Comparison of ENCODE assay signal across 1 cellular context in genomic region chr19:4456843-4457653, GRCh38.
TF ChIP-seq lines count a peak whose summit lies in the region.

No MANE protein-coding gene starts in this region.

TF ChIP-seq in K562, 482 proteins besides CTCF, POLR2A, EP300 and RAD21 (continued from another document and continues in another):
- TF ChIP-seq, protein P1, sequence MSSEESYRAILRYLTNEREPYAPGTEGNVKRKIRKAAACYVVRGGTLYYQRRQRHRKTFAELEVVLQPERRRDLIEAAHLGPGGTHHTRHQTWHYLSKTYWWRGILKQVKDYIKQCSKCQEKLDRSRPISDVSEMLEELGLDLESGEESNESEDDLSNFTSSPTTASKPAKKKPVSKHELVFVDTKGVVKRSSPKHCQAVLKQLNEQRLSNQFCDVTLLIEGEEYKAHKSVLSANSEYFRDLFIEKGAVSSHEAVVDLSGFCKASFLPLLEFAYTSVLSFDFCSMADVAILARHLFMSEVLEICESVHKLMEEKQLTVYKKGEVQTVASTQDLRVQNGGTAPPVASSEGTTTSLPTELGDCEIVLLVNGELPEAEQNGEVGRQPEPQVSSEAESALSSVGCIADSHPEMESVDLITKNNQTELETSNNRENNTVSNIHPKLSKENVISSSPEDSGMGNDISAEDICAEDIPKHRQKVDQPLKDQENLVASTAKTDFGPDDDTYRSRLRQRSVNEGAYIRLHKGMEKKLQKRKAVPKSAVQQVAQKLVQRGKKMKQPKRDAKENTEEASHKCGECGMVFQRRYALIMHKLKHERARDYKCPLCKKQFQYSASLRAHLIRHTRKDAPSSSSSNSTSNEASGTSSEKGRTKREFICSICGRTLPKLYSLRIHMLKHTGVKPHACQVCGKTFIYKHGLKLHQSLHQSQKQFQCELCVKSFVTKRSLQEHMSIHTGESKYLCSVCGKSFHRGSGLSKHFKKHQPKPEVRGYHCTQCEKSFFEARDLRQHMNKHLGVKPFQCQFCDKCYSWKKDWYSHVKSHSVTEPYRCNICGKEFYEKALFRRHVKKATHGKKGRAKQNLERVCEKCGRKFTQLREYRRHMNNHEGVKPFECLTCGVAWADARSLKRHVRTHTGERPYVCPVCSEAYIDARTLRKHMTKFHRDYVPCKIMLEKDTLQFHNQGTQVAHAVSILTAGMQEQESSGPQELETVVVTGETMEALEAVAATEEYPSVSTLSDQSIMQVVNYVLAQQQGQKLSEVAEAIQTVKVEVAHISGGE (CRISPR knock-in tag; IDR thresholded peaks at IDR 0.05) = no peak
- TF ChIP-seq UBTF (IDR thresholded peaks at IDR 0.05; ENCODE audit: borderline replicate concordance in 1 of 2, low read depth in 2 of 2, low read length in 2 of 2) (no peak), HES1 (IDR thresholded peaks at IDR 0.05; ENCODE audit: low read depth) (no peak), EHMT2 (IDR thresholded peaks at IDR 0.05) (no peak), ETV5 (CRISPR knock-in tag; IDR thresholded peaks at IDR 0.05; ENCODE audit: low read depth) (no peak), HDAC2 (IDR thresholded peaks at IDR 0.05) (no peak), ELF4 (CRISPR knock-in tag; IDR thresholded peaks at IDR 0.05) (0 out of 2 replicates have a peak, but pooled peaks have one; percentile 11), HDAC6 (IDR thresholded peaks at IDR 0.05; ENCODE audit: low read depth, low read length) (no peak), ELF2 (CRISPR knock-in tag; IDR thresholded peaks at IDR 0.05) (no peak), ZNF217 (CRISPR knock-in tag; IDR thresholded peaks at IDR 0.05) (no peak), MEF2A (IDR thresholded peaks at IDR 0.05; ENCODE audit: control insufficient read depth, low read depth, low read length) (no peak), RBFOX2 (IDR thresholded peaks at IDR 0.05; ENCODE audit: low read depth, low read length) (peak; percentile 52; the same call in 1 of the 2 replicates), NKRF (IDR thresholded peaks at IDR 0.05; ENCODE audit: borderline replicate concordance) (peak; percentile 64; the same call in 1 of the 2 replicates), TCF15 (CRISPR knock-in tag; IDR thresholded peaks at IDR 0.05) (no peak), EP400 (IDR thresholded peaks at IDR 0.05) (peak; percentile 14; the same call in 1 of the 2 replicates), FOXP4 (CRISPR knock-in tag; IDR thresholded peaks at IDR 0.05; ENCODE audit: borderline replicate concordance) (no peak), CXXC5 (CRISPR knock-in tag; IDR thresholded peaks at IDR 0.05) (no peak), ETS2 (tag; IDR thresholded peaks at IDR 0.05; ENCODE audit: borderline replicate concordance, poor library complexity, severe bottlenecking) (no peak), ZFPM2 (CRISPR knock-in tag; IDR thresholded peaks at IDR 0.05) (no peak), ZEB2 (IDR thresholded peaks at IDR 0.05) (no peak), ZNF174 (CRISPR knock-in tag; IDR thresholded peaks at IDR 0.05) (no peak), FOXO4 (CRISPR knock-in tag; IDR thresholded peaks at IDR 0.05) (no peak), EGR1 (conservative IDR thresholded peaks at IDR 0.05) (peak; percentile 69), IRF2 (CRISPR knock-in tag; IDR thresholded peaks at IDR 0.05) (no peak), MAX (CRISPR knock-in tag; IDR thresholded peaks at IDR 0.05) (peak; percentile 17; the same call in 1 of the 2 replicates), GABPB1 (CRISPR knock-in tag; IDR thresholded peaks at IDR 0.05) (no peak), PHB (CRISPR knock-in tag; IDR thresholded peaks at IDR 0.05) (no peak), HMGXB4 (CRISPR knock-in tag; IDR thresholded peaks at IDR 0.05) (no peak), HDAC1 (IDR thresholded peaks at IDR 0.05) (peak in 1 of 2 experiments; percentile 51; a peak in 2 of 4 replicates), ZNF3 (CRISPR knock-in tag; IDR thresholded peaks at IDR 0.05) (no peak)
- TF ChIP-seq, protein P2, sequence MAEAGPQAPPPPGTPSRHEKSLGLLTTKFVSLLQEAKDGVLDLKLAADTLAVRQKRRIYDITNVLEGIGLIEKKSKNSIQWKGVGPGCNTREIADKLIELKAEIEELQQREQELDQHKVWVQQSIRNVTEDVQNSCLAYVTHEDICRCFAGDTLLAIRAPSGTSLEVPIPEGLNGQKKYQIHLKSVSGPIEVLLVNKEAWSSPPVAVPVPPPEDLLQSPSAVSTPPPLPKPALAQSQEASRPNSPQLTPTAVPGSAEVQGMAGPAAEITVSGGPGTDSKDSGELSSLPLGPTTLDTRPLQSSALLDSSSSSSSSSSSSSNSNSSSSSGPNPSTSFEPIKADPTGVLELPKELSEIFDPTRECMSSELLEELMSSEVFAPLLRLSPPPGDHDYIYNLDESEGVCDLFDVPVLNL (CRISPR knock-in tag; IDR thresholded peaks at IDR 0.05; ENCODE audit: low read depth) = no peak
- TF ChIP-seq, protein P3, sequence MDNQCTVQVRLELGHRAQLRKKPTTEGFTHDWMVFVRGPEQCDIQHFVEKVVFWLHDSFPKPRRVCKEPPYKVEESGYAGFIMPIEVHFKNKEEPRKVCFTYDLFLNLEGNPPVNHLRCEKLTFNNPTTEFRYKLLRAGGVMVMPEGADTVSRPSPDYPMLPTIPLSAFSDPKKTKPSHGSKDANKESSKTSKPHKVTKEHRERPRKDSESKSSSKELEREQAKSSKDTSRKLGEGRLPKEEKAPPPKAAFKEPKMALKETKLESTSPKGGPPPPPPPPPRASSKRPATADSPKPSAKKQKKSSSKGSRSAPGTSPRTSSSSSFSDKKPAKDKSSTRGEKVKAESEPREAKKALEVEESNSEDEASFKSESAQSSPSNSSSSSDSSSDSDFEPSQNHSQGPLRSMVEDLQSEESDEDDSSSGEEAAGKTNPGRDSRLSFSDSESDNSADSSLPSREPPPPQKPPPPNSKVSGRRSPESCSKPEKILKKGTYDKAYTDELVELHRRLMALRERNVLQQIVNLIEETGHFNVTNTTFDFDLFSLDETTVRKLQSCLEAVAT (IDR thresholded peaks at IDR 0.05) = no peak
- TF ChIP-seq, protein P4, sequence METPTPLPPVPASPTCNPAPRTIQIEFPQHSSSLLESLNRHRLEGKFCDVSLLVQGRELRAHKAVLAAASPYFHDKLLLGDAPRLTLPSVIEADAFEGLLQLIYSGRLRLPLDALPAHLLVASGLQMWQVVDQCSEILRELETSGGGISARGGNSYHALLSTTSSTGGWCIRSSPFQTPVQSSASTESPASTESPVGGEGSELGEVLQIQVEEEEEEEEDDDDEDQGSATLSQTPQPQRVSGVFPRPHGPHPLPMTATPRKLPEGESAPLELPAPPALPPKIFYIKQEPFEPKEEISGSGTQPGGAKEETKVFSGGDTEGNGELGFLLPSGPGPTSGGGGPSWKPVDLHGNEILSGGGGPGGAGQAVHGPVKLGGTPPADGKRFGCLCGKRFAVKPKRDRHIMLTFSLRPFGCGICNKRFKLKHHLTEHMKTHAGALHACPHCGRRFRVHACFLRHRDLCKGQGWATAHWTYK (CRISPR knock-in tag; IDR thresholded peaks at IDR 0.05) = no peak
- TF ChIP-seq, protein P5, sequence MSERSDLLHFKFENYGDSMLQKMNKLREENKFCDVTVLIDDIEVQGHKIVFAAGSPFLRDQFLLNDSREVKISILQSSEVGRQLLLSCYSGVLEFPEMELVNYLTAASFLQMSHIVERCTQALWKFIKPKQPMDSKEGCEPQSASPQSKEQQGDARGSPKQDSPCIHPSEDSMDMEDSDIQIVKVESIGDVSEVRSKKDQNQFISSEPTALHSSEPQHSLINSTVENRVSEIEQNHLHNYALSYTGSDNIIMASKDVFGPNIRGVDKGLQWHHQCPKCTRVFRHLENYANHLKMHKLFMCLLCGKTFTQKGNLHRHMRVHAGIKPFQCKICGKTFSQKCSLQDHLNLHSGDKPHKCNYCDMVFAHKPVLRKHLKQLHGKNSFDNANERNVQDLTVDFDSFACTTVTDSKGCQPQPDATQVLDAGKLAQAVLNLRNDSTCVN (CRISPR knock-in tag; IDR thresholded peaks at IDR 0.05) = no peak
